In genomic region chr11:95363189-95363588, GRCh38 we compare ENCODE assay signal across 23 cellular contexts.
DNase-seq lines count a peak whose midpoint lies in the region; TF ChIP-seq lines count a peak whose summit lies in the region.
"Had no signal": no experiment of that assay in that cellular context is flagged by ENCODE, and none has a peak within 500 bp of the region (broad histone marks: within the 10 kb centered on the region; RNA-seq: fewer than 3 reads in every experiment).

No MANE protein-coding gene starts in this region.

- DNase-seq in SIG-M5 treated with dmso at 0.1 percent for 504 hours (lab: John Stamatoyannopoulos, UW; ENCODE audit: unreplicated experiment) (peak; percentile 82), SIG-M5 (lab: John Stamatoyannopoulos, UW) (no peak), NCI-H69 (lab: John Stamatoyannopoulos, UW) (peak; percentile 16), endodermal cell (no peak), smooth muscle cell (lab: John Stamatoyannopoulos, UW; ENCODE audit: unreplicated experiment) (no peak), NCI-H2081 (lab: John Stamatoyannopoulos, UW) (no peak), HT-29 (ENCODE audit: low spot score) (no peak), dermis blood vessel endothelial cell (no peak)
- DNase-seq: activated B cell treated with CpG ODN at 0.5 μM for 24 hours; activated CD4-positive, alpha-beta T cell treated with anti-CD3 and anti-CD28 coated beads, Interleukin-2, amount 50 U/mL, for 48 hours; activated CD8-positive, alpha-beta memory T cell treated with anti-CD3 and anti-CD28 coated beads, Interleukin-2, amount 50 U/mL, for 4 hours; Calu3; dorsolateral prefrontal cortex; HCEC 1CT; heart left ventricle; small intestine; stimulated activated CD4-positive, alpha-beta T cell treated with anti-CD3 and anti-CD28 coated beads, Interleukin-2, amount 100 ng/mL, for 24 hours had no signal

- WGBS in endodermal cell (ENCODE audit: insufficient coverage in 1 of 2, insufficient read length in 1 of 2), 2 experiments, result 66 to 89% methylated on average over 2 to 3 of the region's 3 CpGs
- WGBS in smooth muscle cell (ENCODE audit: low lambda C conversion rate), result 61% methylated on average over 3 of the region's 3 CpGs

- no peak for TF ChIP-seq CTCF in endodermal cell (conservative IDR thresholded peaks at IDR 0.05)
- TF ChIP-seq CTCF in smooth muscle cell (IDR thresholded peaks at IDR 0.05; ENCODE audit: borderline replicate concordance, insufficient read depth, poor library complexity, severe bottlenecking), result no peak

- H3K4me1 ChIP-seq in endodermal cell (ENCODE audit: control insufficient read depth, insufficient read depth, low read length) (peaks cover 6% of the 10 kb centered on the region), smooth muscle cell (ENCODE audit: low read depth) (peaks cover 50% of the 10 kb centered on the region)

- no peaks in the 10 kb centered on the region for H4K20me1 ChIP-seq in smooth muscle cell (ENCODE audit: low read depth)

- peak overlapping the region; percentile 37 for H3K4me2 ChIP-seq in smooth muscle cell

- H3K36me3 ChIP-seq in endodermal cell (ENCODE audit: control insufficient read depth, insufficient read depth, low read length) (no peaks in the 10 kb centered on the region), smooth muscle cell (ENCODE audit: low read depth) (no peaks in the 10 kb centered on the region)
- H3K36me3 ChIP-seq: heart left ventricle had no signal

- H3K79me2 ChIP-seq in smooth muscle cell (ENCODE audit: low read depth), result no peaks in the 10 kb centered on the region

- H3K27ac ChIP-seq in endodermal cell (ENCODE audit: low read depth, low read length) (peak overlapping the region; percentile 24), smooth muscle cell (ENCODE audit: low read depth) (peak overlapping the region; percentile 30)
- H3K27ac ChIP-seq: dorsolateral prefrontal cortex, heart left ventricle, SK-N-MC had no signal

- no peaks in the 10 kb centered on the region for H3K27me3 ChIP-seq in endodermal cell (ENCODE audit: control insufficient read depth, insufficient read depth, low read length, poor library complexity, severe bottlenecking)
- no peaks in the 10 kb centered on the region for H3K27me3 ChIP-seq in smooth muscle cell (ENCODE audit: low read depth)
- H3K27me3 ChIP-seq: dorsolateral prefrontal cortex, heart left ventricle had no signal

- H3K27ac Mint-ChIP-seq in endodermal cell, result no peak overlapping the region
- H3K27ac Mint-ChIP-seq: activated B cell treated with CpG ODN at 0.5 μM for 24 hours; activated naive CD8-positive, alpha-beta T cell; activated T-helper 2 cell treated with anti-CD3 and anti-CD28 coated beads, Interferon-gamma antibody, Interleukin-2, Interleukin-4, amounts not matched to agents 10 μg/mL and 5 μg/mL and 100 μg/mL, durations not matched to agents 14 hours and 24 hours and 36 hours; stimulated activated effector memory CD8-positive, alpha-beta T cell treated with anti-CD3 and anti-CD28 coated beads, Interleukin-12 subunit alpha, Interleukin-12 subunit beta, amount 100 ng/mL, for 72 hours; T-helper 2 cell treated with Interferon-gamma antibody and Interleukin-4, amounts not matched to agents 5 μg/mL and 100 μg/mL, for 36 hours had no signal

- no peak overlapping the region for H3K9ac ChIP-seq in endodermal cell (ENCODE audit: extremely low read depth, low read length, poor library complexity, severe bottlenecking)
- H3K9ac ChIP-seq in smooth muscle cell (ENCODE audit: low read depth), result no peak overlapping the region

- H3K27me3 Mint-ChIP-seq in endodermal cell (ENCODE audit: insufficient read depth), result no peaks in the 10 kb centered on the region
- H3K27me3 Mint-ChIP-seq: activated B cell treated with CpG ODN at 0.5 μM for 24 hours; activated naive CD8-positive, alpha-beta T cell had no signal

- H3K4me3 Mint-ChIP-seq in endodermal cell, result no peak overlapping the region
- H3K4me3 Mint-ChIP-seq: activated B cell treated with CpG ODN at 0.5 μM for 24 hours; activated naive CD8-positive, alpha-beta T cell; stimulated activated effector memory CD8-positive, alpha-beta T cell treated with anti-CD3 and anti-CD28 coated beads, Interleukin-12 subunit alpha, Interleukin-12 subunit beta, amount 100 ng/mL, for 72 hours; T-helper 2 cell treated with Interferon-gamma antibody and Interleukin-4, amounts not matched to agents 5 μg/mL and 100 μg/mL, for 36 hours had no signal

- H3F3A ChIP-seq in smooth muscle cell (ENCODE audit: low read depth), result peaks cover 25% of the 10 kb centered on the region

- no peaks in the 10 kb centered on the region for H3K9me3 ChIP-seq in endodermal cell (ENCODE audit: control insufficient read depth, low read length)
- H3K9me3 ChIP-seq in smooth muscle cell (replicated peaks; ENCODE audit: low read depth), result no peaks in the 10 kb centered on the region
- H3K9me3 ChIP-seq: heart left ventricle had no signal

- no peaks in the 10 kb centered on the region for H3K9me3 Mint-ChIP-seq in endodermal cell
- H3K9me3 Mint-ChIP-seq: activated B cell treated with CpG ODN at 0.5 μM for 24 hours; activated T-helper 2 cell treated with anti-CD3 and anti-CD28 coated beads, Interferon-gamma antibody, Interleukin-2, Interleukin-4, amounts not matched to agents 10 μg/mL and 5 μg/mL and 100 μg/mL, durations not matched to agents 14 hours and 24 hours and 36 hours; stimulated activated effector memory CD8-positive, alpha-beta T cell treated with anti-CD3 and anti-CD28 coated beads, Interleukin-12 subunit alpha, Interleukin-12 subunit beta, amount 100 ng/mL, for 72 hours; T-helper 2 cell treated with Interferon-gamma antibody and Interleukin-4, amounts not matched to agents 5 μg/mL and 100 μg/mL, for 36 hours had no signal

- H3K36me3 Mint-ChIP-seq in endodermal cell (ENCODE audit: low read depth), result no peaks in the 10 kb centered on the region
- H3K36me3 Mint-ChIP-seq: activated naive CD8-positive, alpha-beta T cell; stimulated activated effector memory CD8-positive, alpha-beta T cell treated with anti-CD3 and anti-CD28 coated beads, Interleukin-12 subunit alpha, Interleukin-12 subunit beta, amount 100 ng/mL, for 72 hours had no signal

- peaks cover 26% of the 10 kb centered on the region for H3K4me1 Mint-ChIP-seq in endodermal cell
- H3K4me1 Mint-ChIP-seq: stimulated activated effector memory CD8-positive, alpha-beta T cell treated with anti-CD3 and anti-CD28 coated beads, Interleukin-12 subunit alpha, Interleukin-12 subunit beta, amount 100 ng/mL, for 72 hours had no signal

- no peak overlapping the region for H3K4me3 ChIP-seq in endodermal cell (ENCODE audit: low read length)
- H3K4me3 ChIP-seq in smooth muscle cell, result no peak overlapping the region
- H3K4me3 ChIP-seq: dorsolateral prefrontal cortex, GM12878, heart left ventricle, SK-N-MC had no signal

- H2AFZ ChIP-seq in smooth muscle cell (ENCODE audit: low read depth), result peak overlapping the region; percentile 37

Comparison
In these comparisons a context has a peak if more than half of its experiments do, and no peak if none do; other contexts are left out.
1. DNase-seq: peak in SIG-M5 treated with dmso at 0.1 percent for 504 hours (single experiment) and NCI-H69 (single experiment); none in SIG-M5 (single experiment), endodermal cell (single experiment), smooth muscle cell (single experiment), NCI-H2081 (0 of 2), HT-29 (single experiment) and dermis blood vessel endothelial cell (single experiment).